ENCODE assay signal across 15 cellular contexts in the genomic region with DNA sequence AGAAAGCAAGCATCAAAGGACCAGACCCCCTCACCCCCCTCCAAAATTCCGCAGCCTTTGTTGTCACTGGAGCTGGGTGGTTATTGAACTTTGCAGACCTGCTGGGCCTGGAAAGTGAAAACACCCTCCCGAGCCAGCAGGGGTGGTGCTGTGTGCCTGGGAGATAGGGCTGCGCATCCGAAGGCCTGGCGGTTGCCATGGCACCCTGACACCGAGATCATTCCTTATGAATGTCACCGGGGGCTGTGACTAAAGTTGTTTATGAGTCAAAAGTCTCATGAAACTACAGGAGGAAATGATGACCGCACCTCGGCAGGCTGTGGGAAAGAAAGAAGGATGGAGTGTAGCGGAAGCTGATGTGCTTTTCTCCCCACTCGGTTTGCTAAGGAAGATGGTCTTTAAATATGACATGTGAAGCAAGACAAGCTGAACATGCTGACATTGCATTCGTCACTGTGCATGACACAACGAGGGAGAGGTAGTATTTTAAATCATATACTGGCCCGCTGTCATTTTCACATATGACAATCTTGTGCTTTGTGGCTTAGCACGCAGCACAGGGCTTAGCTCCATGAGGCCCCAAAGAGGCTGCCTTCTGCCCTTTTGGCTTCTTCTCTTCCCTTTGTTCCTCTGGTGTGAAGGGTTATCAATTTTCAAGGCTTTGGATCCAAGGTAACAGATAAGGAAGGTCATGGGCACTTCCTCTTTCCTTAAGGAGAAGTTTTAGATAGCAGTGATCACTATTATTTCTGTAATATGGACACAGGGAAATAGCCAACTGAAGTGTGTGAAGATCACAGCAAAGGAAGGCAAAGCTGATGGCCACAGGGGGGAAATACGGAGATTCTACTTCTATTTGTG.
DNase-seq lines count a peak whose midpoint lies in the region; ATAC-seq and TF ChIP-seq lines count a peak whose summit lies in the region.
"Had no signal": no experiment of that assay in that cellular context is flagged by ENCODE, and none has a peak within 500 bp of the region (broad histone marks: within the 10 kb centered on the region; RNA-seq: fewer than 3 reads in every experiment).

No MANE protein-coding gene starts in this region.

- no peak overlapping the region for H4K5ac ChIP-seq in H9 (ENCODE audit: insufficient read length, low read depth, low read length)

- no peak overlapping the region for H2BK20ac ChIP-seq in H9 (ENCODE audit: low read depth, low read length, poor library complexity, severe bottlenecking)

- H2BK5ac ChIP-seq in H9 (ENCODE audit: insufficient read length, low read length): no peak overlapping the region

- peaks cover 8% of the 10 kb centered on the region for H3K27me3 Mint-ChIP-seq in H9 (ENCODE audit: low read depth)
- no peaks in the 10 kb centered on the region for H3K27me3 Mint-ChIP-seq in activated naive CD8-positive, alpha-beta T cell treated with anti-CD3 and anti-CD28 coated beads for 36 hours

- no peak overlapping the region for H2BK12ac ChIP-seq in H9 (ENCODE audit: insufficient read length, low read depth, low read length)

- H3K9me3 Mint-ChIP-seq in H9: peaks cover 16 to 18% of the 10 kb centered on the region in 2 experiments
- no peaks in the 10 kb centered on the region for H3K9me3 Mint-ChIP-seq in activated naive CD8-positive, alpha-beta T cell treated with anti-CD3 and anti-CD28 coated beads for 36 hours

- no peaks in the 10 kb centered on the region for H3K27me3 ChIP-seq in H9 (ENCODE audit: insufficient read depth, low read length)
- no peaks in the 10 kb centered on the region for H3K27me3 ChIP-seq in psoas muscle (ENCODE audit: insufficient read depth in 3 of 3, low read length in 2 of 3)
- H3K27me3 ChIP-seq: upper lobe of right lung had no signal

- H3K4me3 ChIP-seq in psoas muscle: no peak overlapping the region
- H3K4me3 ChIP-seq: upper lobe of right lung had no signal

- H3K36me3 Mint-ChIP-seq in H9 (ENCODE audit: insufficient read depth in 1 of 3, low read depth in 3 of 3): peaks cover 14 to 19% (median 16%) of the 10 kb centered on the region in 3 experiments
- H3K36me3 Mint-ChIP-seq in activated naive CD8-positive, alpha-beta T cell treated with anti-CD3 and anti-CD28 coated beads for 36 hours: no peaks in the 10 kb centered on the region

- H3K4me3 Mint-ChIP-seq in H9: peak overlapping the region in 1 of 2 experiments; percentile 54; a peak in 2 of 5 replicates
- no peak overlapping the region for H3K4me3 Mint-ChIP-seq in activated naive CD8-positive, alpha-beta T cell treated with anti-CD3 and anti-CD28 coated beads for 36 hours

- TF ChIP-seq CTCF in H9 (conservative IDR thresholded peaks at IDR 0.05) (0 out of 3 replicates have a peak, but pooled peaks have one; percentile 30), psoas muscle (IDR thresholded peaks at IDR 0.05) (no peak)

- no peaks in the 10 kb centered on the region for H3K36me3 ChIP-seq in psoas muscle (ENCODE audit: insufficient read depth in 1 of 2, low read depth in 1 of 2)
- H3K36me3 ChIP-seq: upper lobe of right lung had no signal

- no peak overlapping the region for H2BK15ac ChIP-seq in H9 (ENCODE audit: low read depth, low read length)

- H3K23me2 ChIP-seq in H9 (ENCODE audit: insufficient read length, low read depth, low read length, poor library complexity, severe bottlenecking): no peaks in the 10 kb centered on the region

- H3K23ac ChIP-seq in H9 (ENCODE audit: insufficient read length, low read depth, low read length): no peak overlapping the region

- WGBS in H9 (ENCODE audit: extremely low coverage, insufficient read length, low lambda C conversion rate): no CpG with 5 or more reads among the region's 16 CpGs
- 58 to 65% (median 61%) methylated on average over 16 of the region's 16 CpGs for WGBS in psoas muscle, 3 donors

- no peak overlapping the region for H3K18ac ChIP-seq in H9 (ENCODE audit: insufficient read length, low read depth, low read length)

- peak; percentile 7 for DNase-seq in AG08395 (ENCODE audit: low spot score)
- peak; percentile 74 for DNase-seq in H9
- peak; percentile 8 for DNase-seq in activated naive CD8-positive, alpha-beta T cell treated with anti-CD3 and anti-CD28 coated beads for 36 hours
- DNase-seq in iPS-NIHi11 (ENCODE audit: low spot score): peak; percentile 61
- no peak for DNase-seq in pons (ENCODE audit: low spot score)
- no peak for DNase-seq in glomerular visceral epithelial cell (ENCODE audit: extremely low spot score)
- DNase-seq in psoas muscle: no peak
- DNase-seq: activated effector memory CD4-positive, alpha-beta T cell treated with Interleukin-2 at 50 U/mL for 16 hours; Calu3; erythroblast; HCEC 1CT; midbrain; NCI-H187 treated with DMSO at 0.1 percent for 48 hours; upper lobe of right lung had no signal

- H3K27ac Mint-ChIP-seq in H9: no peak overlapping the region
- H3K27ac Mint-ChIP-seq in activated naive CD8-positive, alpha-beta T cell treated with anti-CD3 and anti-CD28 coated beads for 36 hours: no peak overlapping the region

- no peak overlapping the region for H3K4ac ChIP-seq in H9 (ENCODE audit: low read depth, low read length)

- H3K4me2 ChIP-seq in H9 (ENCODE audit: insufficient read depth, insufficient read length, low read length): no peak overlapping the region

- no peak overlapping the region for H4K8ac ChIP-seq in H9 (replicated peaks; ENCODE audit: insufficient read length, low read depth, low read length)

- no peak overlapping the region for H3K56ac ChIP-seq in H9 (ENCODE audit: insufficient read length, low read depth, low read length)

- H3K27ac ChIP-seq in H9 (ENCODE audit: insufficient read length, low read depth, low read length) (no peak overlapping the region), psoas muscle (no peak overlapping the region)
- H3K27ac ChIP-seq: upper lobe of right lung had no signal

- no peak overlapping the region for H3K14ac ChIP-seq in H9 (ENCODE audit: insufficient read depth, low read length)

- H3K79me2 ChIP-seq in H9 (ENCODE audit: insufficient read depth, low read length): no peaks in the 10 kb centered on the region

- no peak overlapping the region for H3T11ph ChIP-seq in H9 (ENCODE audit: low read length)

- intact Hi-C loops in psoas muscle (cut with DNase I): no loop called here

- no peak overlapping the region for H2BK120ac ChIP-seq in H9 (ENCODE audit: low read depth, low read length, poor library complexity, severe bottlenecking)

- no peak overlapping the region for H2AK5ac ChIP-seq in H9 (ENCODE audit: insufficient read length, low read length)

- peaks cover 18 to 20% of the 10 kb centered on the region in 2 experiments for H3K4me1 Mint-ChIP-seq in H9
- peaks cover 2% of the 10 kb centered on the region for H3K4me1 Mint-ChIP-seq in activated naive CD8-positive, alpha-beta T cell treated with anti-CD3 and anti-CD28 coated beads for 36 hours

- no peak overlapping the region for H4K91ac ChIP-seq in H9 (ENCODE audit: insufficient read length, low read depth, low read length)

- no peak for ATAC-seq in HG02884 (IDR thresholded peaks at IDR 0.05; ENCODE audit: unreplicated experiment)
- ATAC-seq in psoas muscle: no peak
- ATAC-seq: upper lobe of right lung had no signal

- no peak overlapping the region for H3K9ac ChIP-seq in H9 (ENCODE audit: extremely low read depth, insufficient read length, low read length)

- H2AFZ ChIP-seq in H9 (ENCODE audit: low read length): no peak overlapping the region

- H4K20me1 ChIP-seq in H9 (ENCODE audit: control insufficient read depth, insufficient read depth, insufficient read length): no peaks in the 10 kb centered on the region

- H3K79me1 ChIP-seq in H9 (ENCODE audit: insufficient read depth, low read depth, low read length, poor library complexity, severe bottlenecking): no peaks in the 10 kb centered on the region

- peaks cover 13% of the 10 kb centered on the region for H3K9me3 ChIP-seq in H9 (ENCODE audit: control insufficient read depth, low read depth, low read length)
- no peaks in the 10 kb centered on the region for H3K9me3 ChIP-seq in psoas muscle
- H3K9me3 ChIP-seq: upper lobe of right lung had no signal

- H3K4me1 ChIP-seq in H9 (ENCODE audit: insufficient read depth, low read length): no peaks in the 10 kb centered on the region; the same call in 1 of the 2 replicates
- H3K4me1 ChIP-seq in psoas muscle: no peaks in the 10 kb centered on the region
- H3K4me1 ChIP-seq: upper lobe of right lung had no signal

Comparison
In these comparisons a context has a peak if more than half of its experiments do, and no peak if none do; other contexts are left out.
1. DNase-seq: peak in AG08395 (single experiment), H9 (single experiment), activated naive CD8-positive, alpha-beta T cell treated with anti-CD3 and anti-CD28 coated beads for 36 hours (single experiment) and iPS-NIHi11 (single experiment); none in pons (single experiment), glomerular visceral epithelial cell (single experiment) and psoas muscle (0 of 2).